In the genomic region with DNA sequence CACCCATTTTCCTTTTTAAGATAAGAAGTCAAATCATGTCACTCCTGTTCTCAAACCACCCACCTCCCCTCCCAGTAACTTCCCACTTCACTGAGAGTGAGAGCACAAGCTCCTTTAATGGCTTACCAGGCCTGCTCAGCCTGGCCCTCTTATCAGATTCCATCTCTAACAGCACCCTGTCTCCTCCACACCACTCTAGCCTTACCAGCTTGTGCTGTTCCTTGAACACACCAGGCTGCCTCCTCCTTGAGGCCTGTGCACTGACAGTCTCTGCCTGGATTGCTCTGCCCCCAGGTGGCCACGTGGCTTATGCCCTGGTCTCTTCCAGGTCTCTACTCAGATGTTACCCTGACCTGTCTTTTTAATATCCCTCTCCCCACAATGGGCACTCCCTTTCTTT, we compare ENCODE assay signal across 8 cellular contexts. TPM values are rescaled to one million over a fixed set of nuclear protein-coding genes. Genes with fewer than 3 reads are reported as not detected.
A peak's percentile ranks its signal among the peaks of the same experiment; 100 is the strongest.
DNase-seq lines count a peak whose midpoint lies in the region; ATAC-seq and TF ChIP-seq lines count a peak whose summit lies in the region.

No MANE protein-coding gene starts in this region.

- peak; percentile 7 to 45 (median 19) for TF ChIP-seq CTCF in right lobe of liver (IDR thresholded peaks at IDR 0.05)

- no peaks in the 10 kb centered on the region for H3K4me1 ChIP-seq in CD8-positive, alpha-beta memory T cell (ENCODE audit: insufficient read depth, low read length)
- peaks cover 0 to 14% (median 2%) of the 10 kb centered on the region in 4 donors for H3K4me1 ChIP-seq in right lobe of liver

- H3K27ac Mint-ChIP-seq in CD8-positive, alpha-beta memory T cell: peak overlapping the region in 5 of 8 donors; percentile 8 to 47 (median 34)

- peaks cover 8 to 11% (median 10%) of the 10 kb centered on the region in 3 donors for H3K4me1 Mint-ChIP-seq in CD8-positive, alpha-beta memory T cell

- POLR2A ChIA-PET in CD8-positive, alpha-beta memory T cell (lab: Charles Lee): no interaction called here

- H3K9me3 Mint-ChIP-seq in CD8-positive, alpha-beta memory T cell: no peaks in the 10 kb centered on the region

- no peaks in the 10 kb centered on the region for H3K9me3 ChIP-seq in CD8-positive, alpha-beta memory T cell (ENCODE audit: low read length)
- no peaks in the 10 kb centered on the region for H3K9me3 ChIP-seq in right lobe of liver

- no peaks in the 10 kb centered on the region for H3K27me3 ChIP-seq in CD8-positive, alpha-beta memory T cell (ENCODE audit: insufficient read depth, low read length, poor library complexity, severe bottlenecking)
- H3K27me3 ChIP-seq in right lobe of liver: no peaks in the 10 kb centered on the region

- H3K27me3 Mint-ChIP-seq in CD8-positive, alpha-beta memory T cell: peaks cover 0 to under 1% of the 10 kb centered on the region in 2 donors

- no peak for TF ChIP-seq POLR2A in right lobe of liver (IDR thresholded peaks at IDR 0.05)

- CTCF ChIA-PET in CD8-positive, alpha-beta memory T cell (lab: Charles Lee): interaction anchor here (1.0 to 1.8 kb wide), 4 partner anchors 25 to 168 kb away, joined by 3 to 4 read pairs (median 4); no protein-coding TSS in a partner anchor

- H3K4me3 Mint-ChIP-seq in CD8-positive, alpha-beta memory T cell: no peak overlapping the region

- H3K36me3 ChIP-seq in CD8-positive, alpha-beta memory T cell (ENCODE audit: insufficient read depth, low read length): no peaks in the 10 kb centered on the region
- no peaks in the 10 kb centered on the region for H3K36me3 ChIP-seq in right lobe of liver

- peak; percentile 62 for ATAC-seq in GM21786 (IDR thresholded peaks at IDR 0.05; ENCODE audit: unreplicated experiment)
- peak; percentile 46 to 70 (median 60) for ATAC-seq in right lobe of liver
- no peak for ATAC-seq in GM21717 (IDR thresholded peaks at IDR 0.05; ENCODE audit: unreplicated experiment)

- DNase-seq in CD8-positive, alpha-beta memory T cell: no peak
- DNase-seq in NCI-H69 (lab: John Stamatoyannopoulos, UW): peak; percentile 62
- peak; percentile 68 for DNase-seq in amniotic epithelial cell (ENCODE audit: low read depth)
- DNase-seq in right lobe of liver: peak in 1 of 3 donors; percentile 29
- no peak for DNase-seq in NCI-H1436 treated with DMSO at 0.1 percent for 48 hours (lab: John Stamatoyannopoulos, UW)
- no peak for DNase-seq in T-helper 9 cell

- H3K36me3 Mint-ChIP-seq in CD8-positive, alpha-beta memory T cell: no peaks in the 10 kb centered on the region

- intact Hi-C loops in right lobe of liver (cut with DNase I): no loop called here

- no peak overlapping the region for H3K27ac ChIP-seq in CD8-positive, alpha-beta memory T cell (ENCODE audit: low read depth, low read length)
- no peak overlapping the region for H3K27ac ChIP-seq in right lobe of liver

- no peak overlapping the region for H3K4me3 ChIP-seq in CD8-positive, alpha-beta memory T cell (ENCODE audit: low read length)
- H3K4me3 ChIP-seq in right lobe of liver: no peak overlapping the region

- 33% methylated on average over 1 of the region's 1 CpG for WGBS in right lobe of liver (ENCODE audit: insufficient coverage, low coverage, low lambda C conversion rate, missing lambda C conversion rate)

RNA-seq across cellular contexts. Expression of gene EVL, which starts 40.1 kb away (rescaled TPM):
- 100 to 1,000 TPM; 218 to 228 TPM for total RNA-seq in CD8-positive, alpha-beta memory T cell
- polyA plus RNA-seq in CD8-positive, alpha-beta memory T cell: 129 TPM
- total RNA-seq in right lobe of liver: 100 to 1,000 TPM in 2 of 6 experiments, 10 to 100 TPM in 4; 23.6 to 162 (median 68.4) TPM

Comparison
In these comparisons a context has a peak if more than half of its experiments do, and no peak if none do; other contexts are left out.
1. DNase-seq: peak in NCI-H69 (single experiment) and amniotic epithelial cell (single experiment); none in CD8-positive, alpha-beta memory T cell (0 of 5), NCI-H1436 treated with DMSO at 0.1 percent for 48 hours (single experiment) and T-helper 9 cell (single experiment).